In the genomic region with DNA sequence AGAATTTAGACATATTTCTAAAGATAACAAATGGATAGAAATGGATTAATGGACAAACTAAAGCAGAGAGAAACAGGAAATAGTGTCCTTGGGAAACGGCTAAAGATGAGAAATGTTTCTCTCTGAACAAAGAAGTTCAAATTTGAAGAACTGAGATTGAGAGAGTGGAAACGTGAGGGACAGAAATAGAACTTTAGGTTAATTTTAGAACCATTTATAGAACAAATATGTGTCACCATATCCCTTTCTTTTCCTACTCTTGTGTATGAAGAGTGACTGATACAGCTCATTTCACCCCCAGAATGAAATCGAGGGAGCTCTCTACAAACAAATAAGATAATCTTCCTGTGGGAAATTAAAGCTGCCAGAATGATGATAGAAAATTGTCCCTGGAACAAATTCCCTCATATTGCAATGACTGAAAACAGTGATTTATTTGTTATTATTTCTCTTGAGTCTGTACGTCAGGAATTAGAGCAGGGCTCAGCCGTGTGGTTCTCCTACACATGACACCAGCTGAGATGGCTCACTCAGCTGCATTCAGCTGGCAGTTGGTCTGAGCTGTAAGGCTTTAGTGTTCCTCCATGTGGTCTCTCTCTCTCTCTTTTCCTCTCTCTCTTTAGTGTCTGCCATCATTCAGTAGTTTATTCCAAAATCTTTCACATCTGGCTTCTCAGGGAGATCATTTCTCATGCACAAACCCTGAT, we compare ENCODE assay signal across 21 cellular contexts.
DNase-seq lines count a peak whose midpoint lies in the region; ATAC-seq lines count a peak whose summit lies in the region.
"Had no signal": no experiment of that assay in that cellular context is flagged by ENCODE, and none has a peak within 500 bp of the region (broad histone marks: within the 10 kb centered on the region; RNA-seq: fewer than 3 reads in every experiment).

No MANE protein-coding gene starts in this region.

- DNase-seq in NCI-H1417 treated with DMSO at 0.1 percent for 48 hours (lab: John Stamatoyannopoulos, UW) (no peak), RKO (ENCODE audit: low spot score) (no peak), superior temporal gyrus (ENCODE audit: extremely low spot score) (no peak), NCI-H526 treated with DMSO at 0.1 percent for 48 hours (lab: John Stamatoyannopoulos, UW) (no peak)
- DNase-seq: activated B cell treated with CpG ODN at 0.5 μM for 24 hours; activated CD8-positive, alpha-beta memory T cell treated with anti-CD3 and anti-CD28 coated beads for 24 hours; body of pancreas; CD4-positive, CD25-positive, alpha-beta regulatory T cell; KG1; NCI-H2107; NCI-H526; ovary; PC-3; sigmoid colon; stimulated activated naive CD8-positive, alpha-beta T cell treated with anti-CD3 and anti-CD28 coated beads, Interleukin-15, amount 100 ng/mL, for 72 hours; upper lobe of left lung had no signal

- ATAC-seq in GM18498 (IDR thresholded peaks at IDR 0.05; ENCODE audit: unreplicated experiment), result peak; percentile 71
- ATAC-seq in GM21367 (IDR thresholded peaks at IDR 0.05; ENCODE audit: unreplicated experiment), result peak; percentile 74
- ATAC-seq in HG02884 (IDR thresholded peaks at IDR 0.05; ENCODE audit: unreplicated experiment), result peak; percentile 78
- peak; percentile 56 for ATAC-seq in HG03575 (IDR thresholded peaks at IDR 0.05; ENCODE audit: extremely low read depth, insufficient number of reproducible peaks, low FRiP score, unreplicated experiment)
- ATAC-seq: body of pancreas; HCT116; PC-3; stimulated activated naive CD8-positive, alpha-beta T cell treated with anti-CD3 and anti-CD28 coated beads, Interleukin-15, amount 100 ng/mL, for 72 hours had no signal
